Comparison of ENCODE assay signal across 8 cellular contexts in genomic region chr12:108664338-108665258, GRCh38. TPM values are rescaled to one million over a fixed set of nuclear protein-coding genes. Genes with fewer than 3 reads are reported as not detected.
DNase-seq lines count a peak whose midpoint lies in the region; ATAC-seq and TF ChIP-seq lines count a peak whose summit lies in the region.

No MANE protein-coding gene starts in this region.

- peak; percentile 84 for DNase-seq in GM12864 (ENCODE audit: low read depth)
- DNase-seq in NCI-H1092 (lab: John Stamatoyannopoulos, UW), result peak; percentile 63
- DNase-seq in adipocyte (ENCODE audit: low read depth), result peak; percentile 97
- peak; percentile 92 for DNase-seq in cardiac septum (ENCODE audit: low spot score)
- peak; percentile 75 to 85 for DNase-seq in psoas muscle

- WGBS in psoas muscle, 3 donors, result 5 to 12% (median 6%) methylated on average over 5 of the region's 5 CpGs
- 6% methylated on average over 5 of the region's 5 CpGs for WGBS in urinary bladder

- no peaks in the 10 kb centered on the region for H3K9me3 ChIP-seq in SU-DHL-6 (ENCODE audit: insufficient read depth, low read length)
- H3K9me3 ChIP-seq in adipocyte (ENCODE audit: control insufficient read depth, low read length), result no peaks in the 10 kb centered on the region
- no peaks in the 10 kb centered on the region for H3K9me3 ChIP-seq in psoas muscle

- TF ChIP-seq CTCF in GM12864 (IDR thresholded peaks at IDR 0.05; ENCODE audit: low read depth, low read length, missing control alignments) (peak; percentile 93), SU-DHL-6 (IDR thresholded peaks at IDR 0.05; ENCODE audit: insufficient read depth, low read length, poor library complexity, severe bottlenecking) (peak; percentile 79), psoas muscle (IDR thresholded peaks at IDR 0.05) (peak; percentile 94)

- no peaks in the 10 kb centered on the region for H3K79me2 ChIP-seq in SU-DHL-6 (ENCODE audit: insufficient read depth, low read length)

- peak overlapping the region; percentile 71 for H3K4me2 ChIP-seq in SU-DHL-6 (ENCODE audit: low read depth, low read length, poor library complexity, severe bottlenecking)

- H3K27me3 ChIP-seq in SU-DHL-6 (ENCODE audit: low read length) (no peaks in the 10 kb centered on the region), adipocyte (replicated peaks; ENCODE audit: control insufficient read depth, insufficient read depth, low read length) (no peaks in the 10 kb centered on the region), psoas muscle (ENCODE audit: insufficient read depth in 3 of 3, low read length in 2 of 3) (no peaks in the 10 kb centered on the region)

- no peaks in the 10 kb centered on the region for H4K20me1 ChIP-seq in SU-DHL-6 (ENCODE audit: low read depth, low read length)

- H2AFZ ChIP-seq in SU-DHL-6 (ENCODE audit: low read depth, low read length, severe bottlenecking), result no peak overlapping the region

- H3F3A ChIP-seq in SU-DHL-6 (ENCODE audit: insufficient read depth), result peaks cover 12% of the 10 kb centered on the region

- H3K27ac ChIP-seq in SU-DHL-6 (ENCODE audit: low read depth, low read length) (peak overlapping the region; percentile 88), psoas muscle (peak overlapping the region; percentile 86), urinary bladder (ENCODE audit: low read depth) (peak overlapping the region; percentile 84)

- peak overlapping the region; percentile 26; the same call in 1 of the 2 replicates for H3K9ac ChIP-seq in SU-DHL-6 (ENCODE audit: low read length)
- H3K9ac ChIP-seq in adipocyte (ENCODE audit: low read length), result peak overlapping the region; percentile 80

- H3K9me2 ChIP-seq in SU-DHL-6 (replicated peaks; ENCODE audit: insufficient read depth, low read length), result no peaks in the 10 kb centered on the region

- intact Hi-C loops in cardiac septum (cut with DNase I) (loop anchor here (1.0 to 5.0 kb wide), 3 partner anchors 66 to 283 kb away; partner anchors contain the start of gene CORO1C), psoas muscle (cut with DNase I) (loop anchor here (1.0 to 10.0 kb wide), 7 partner anchors 66 to 430 kb away; partner anchors contain the start of genes ALKBH2 (in 1 of the 2), CORO1C (in 1 of the 2), SSH1 (in 1 of the 2) and UNG (in 1 of the 2))

- H3K4me1 ChIP-seq in adipocyte (ENCODE audit: control insufficient read depth, insufficient read depth, low read length) (peaks cover 77% of the 10 kb centered on the region), psoas muscle (peaks cover 58% of the 10 kb centered on the region), urinary bladder (ENCODE audit: insufficient read depth) (no peaks in the 10 kb centered on the region)

- H3K36me3 ChIP-seq in SU-DHL-6 (ENCODE audit: low read length), result peaks cover 5% of the 10 kb centered on the region; the same call in 1 of the 2 replicates
- peaks cover 16% of the 10 kb centered on the region for H3K36me3 ChIP-seq in adipocyte (ENCODE audit: control insufficient read depth, insufficient read depth, low read length, severe bottlenecking)
- peaks cover 6 to 23% of the 10 kb centered on the region in 2 donors for H3K36me3 ChIP-seq in psoas muscle (ENCODE audit: insufficient read depth in 1 of 2, low read depth in 1 of 2)
- H3K36me3 ChIP-seq in urinary bladder (ENCODE audit: insufficient read depth), result no peaks in the 10 kb centered on the region

- peak; percentile 77 for ATAC-seq in HG02588 (IDR thresholded peaks at IDR 0.05; ENCODE audit: unreplicated experiment)
- ATAC-seq in psoas muscle, result peak; percentile 91 to 95 (median 92)

- H3K4me3 ChIP-seq in GM12864 (ENCODE audit: low read depth, low read length), result peak overlapping the region; percentile 15
- peak overlapping the region; percentile 29 for H3K4me3 ChIP-seq in SU-DHL-6 (ENCODE audit: insufficient read depth, low read length, poor library complexity, severe bottlenecking)
- peak overlapping the region; percentile 67 for H3K4me3 ChIP-seq in adipocyte (ENCODE audit: low read length)
- no peak overlapping the region for H3K4me3 ChIP-seq in psoas muscle
- H3K4me3 ChIP-seq in urinary bladder (ENCODE audit: low read depth, low read length), result no peak overlapping the region

RNA-seq across cellular contexts. Expression of gene SELPLG, which starts 30.9 kb away (rescaled TPM):
- total RNA-seq in cardiac septum, result 3.1 TPM
- total RNA-seq in psoas muscle, result 1 to 10 TPM; 1.5 to 2.3 (median 1.8) TPM
- polyA plus RNA-seq in psoas muscle, result 1 to 10 TPM in 2 of 3 donors, under 1 TPM in 1; 0.62 to 3.8 (median 1.2) TPM
- total RNA-seq in urinary bladder, result 3.6 TPM
- polyA plus RNA-seq in urinary bladder, result 9.4 TPM

Comparison
In these comparisons a context has a peak if more than half of its experiments do, and no peak if none do; other contexts are left out.
1. H3K4me3 ChIP-seq: peak in GM12864 (single experiment), SU-DHL-6 (single experiment) and adipocyte (single experiment); none in psoas muscle (single experiment) and urinary bladder (single experiment).
2. Peak in every context shown above with its lines, with median percentiles within 50 percentile points of each other: DNase-seq, CTCF ChIP-seq and H3K27ac ChIP-seq.